In the genomic region with DNA sequence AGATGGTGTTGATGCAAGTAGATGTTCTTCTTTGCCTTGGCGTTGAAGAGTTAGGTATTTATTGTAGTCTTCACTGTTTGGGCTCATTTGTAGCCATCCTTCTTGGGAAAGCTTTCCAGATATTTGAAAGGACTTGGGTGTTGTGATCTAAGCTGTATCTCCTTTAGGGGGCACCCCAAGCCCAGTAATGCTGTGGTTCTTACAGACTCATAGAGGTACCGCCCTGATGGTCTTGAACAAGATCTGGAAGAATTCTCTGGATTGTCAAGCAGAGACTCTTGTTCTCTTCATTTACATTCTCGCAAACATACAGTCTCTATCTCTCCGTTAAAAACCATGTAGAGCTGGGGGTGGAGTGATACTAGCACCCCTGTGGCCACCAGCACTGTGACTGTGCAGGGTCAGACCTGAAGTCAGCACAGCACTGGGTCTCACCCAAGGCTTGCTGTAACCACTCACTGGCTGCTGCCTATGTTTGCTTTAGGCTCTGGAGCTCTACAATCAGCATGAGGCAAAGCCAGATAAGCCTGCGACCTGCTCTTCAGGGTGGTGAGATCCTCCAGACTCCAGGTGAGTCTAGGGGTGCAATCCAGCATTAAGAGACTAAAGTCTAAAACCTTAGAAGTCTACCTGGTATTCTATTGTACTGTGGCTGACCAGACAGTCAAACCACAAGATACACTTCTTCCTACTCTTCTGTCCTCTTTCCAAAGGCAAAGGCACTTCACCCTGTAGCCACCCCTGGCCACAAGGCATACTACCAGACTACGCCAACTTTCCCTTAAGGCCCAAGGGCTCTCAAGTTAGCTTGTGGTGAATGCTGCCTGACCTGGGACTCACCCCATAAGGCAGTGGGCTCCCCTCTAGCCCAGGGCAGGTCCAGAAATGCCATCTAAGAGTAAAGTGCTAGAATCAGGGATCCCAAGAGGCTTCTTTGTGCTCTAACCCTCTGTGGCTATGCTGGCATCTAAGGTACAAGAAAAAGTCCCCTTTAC, we compare ENCODE assay signal across 8 cellular contexts.
DNase-seq lines count a peak whose midpoint lies in the region; ATAC-seq and TF ChIP-seq lines count a peak whose summit lies in the region.

No MANE protein-coding gene starts in this region.

- H4K20me1 ChIP-seq in Loucy (ENCODE audit: insufficient read depth, low read length, poor library complexity, severe bottlenecking): no peaks in the 10 kb centered on the region
- no peaks in the 10 kb centered on the region for H4K20me1 ChIP-seq in mammary epithelial cell (ENCODE audit: insufficient read depth, low read length)

- peak; percentile 27 for TF ChIP-seq CTCF in left ventricle myocardium inferior (IDR thresholded peaks at IDR 0.05; ENCODE audit: borderline replicate concordance)
- TF ChIP-seq CTCF in Loucy (conservative IDR thresholded peaks at IDR 0.05; ENCODE audit: low read length): peak; percentile 76
- TF ChIP-seq CTCF in mammary epithelial cell (conservative IDR thresholded peaks at IDR 0.05 in 1 of 2, IDR thresholded peaks at IDR 0.05 in 1 of 2; ENCODE audit: extremely low read depth in 1 of 2, insufficient read depth in 1 of 2, low read depth in 1 of 2, low read length in 2 of 2): peak in 1 of 2 donors; percentile 40
- TF ChIP-seq CTCF in osteocyte (IDR thresholded peaks at IDR 0.05): peak; percentile 48

- H3K36me3 ChIP-seq in left ventricle myocardium inferior: no peaks in the 10 kb centered on the region
- H3K36me3 ChIP-seq in Loucy (ENCODE audit: insufficient read depth, low read length): no peaks in the 10 kb centered on the region
- H3K36me3 ChIP-seq in mammary epithelial cell (ENCODE audit: insufficient read depth, low read length): no peaks in the 10 kb centered on the region
- H3K36me3 ChIP-seq in H7 (replicated peaks; ENCODE audit: control insufficient read depth, insufficient read depth, low read length): 0 out of 2 replicates have a peak, but pooled peaks cover 2% of the 10 kb centered on the region

- H3K27me3 ChIP-seq in left ventricle myocardium inferior (ENCODE audit: low read depth): no peaks in the 10 kb centered on the region
- H3K27me3 ChIP-seq in Loucy (ENCODE audit: insufficient read depth, low read length, poor library complexity, severe bottlenecking): no peaks in the 10 kb centered on the region
- H3K27me3 ChIP-seq in mammary epithelial cell (ENCODE audit: insufficient read depth, low read length): no peaks in the 10 kb centered on the region
- H3K27me3 ChIP-seq in H7 (ENCODE audit: control insufficient read depth, insufficient read depth, low read length): no peaks in the 10 kb centered on the region

- H3K4me2 ChIP-seq in Loucy (ENCODE audit: low read depth, low read length, poor library complexity, severe bottlenecking) (no peak overlapping the region), mammary epithelial cell (ENCODE audit: insufficient read depth, low read depth, low read length) (no peak overlapping the region)

- no peak overlapping the region for H3K27ac ChIP-seq in left ventricle myocardium inferior (replicated peaks)
- H3K27ac ChIP-seq in mammary epithelial cell (ENCODE audit: insufficient read depth, low read depth, low read length): no peak overlapping the region

- H3K9me3 ChIP-seq in left ventricle myocardium inferior (replicated peaks) (peaks cover 20% of the 10 kb centered on the region), Loucy (ENCODE audit: insufficient read depth, low read depth, low read length) (no peaks in the 10 kb centered on the region; the same call in 1 of the 2 replicates), mammary epithelial cell (replicated peaks; ENCODE audit: insufficient read depth, low read length) (no peaks in the 10 kb centered on the region)

- H3K4me3 ChIP-seq in left ventricle myocardium inferior (no peak overlapping the region), Loucy (ENCODE audit: low read length, poor library complexity, severe bottlenecking) (no peak overlapping the region), mammary epithelial cell (replicated peaks in 1 of 3; ENCODE audit: insufficient read depth in 1 of 3, low read depth in 2 of 3, low read length in 3 of 3) (no peak overlapping the region), H7 (ENCODE audit: insufficient read depth, low read depth, low read length) (no peak overlapping the region)

- no peak overlapping the region for H3K27ac Mint-ChIP-seq in osteocyte (ENCODE audit: unreplicated experiment)

- no peaks in the 10 kb centered on the region for H3K9me2 ChIP-seq in Loucy (replicated peaks; ENCODE audit: low read depth, low read length)

- in situ Hi-C loops in mammary epithelial cell (cut with MboI; ENCODE audit: low sequenced_read_pairs in 2 of 2): loop anchor here in 1 of 2 donors (25.0 kb wide), 2 partner anchors 329 to 604 kb away; no protein-coding TSS in a partner anchor

- BruUV-seq in mammary epithelial cell (replicated peaks; lab: Mats Ljungman, UMichigan): no TSS peak

- no peak for ATAC-seq in left ventricle myocardium superior

- CTCF ChIA-PET in mammary epithelial cell (lab: Charles Lee; ENCODE audit: low non-redundant PET): interaction anchor here (0.7 to 1.1 kb wide), 2 partner anchors 274 to 615 kb away, joined by 4 to 10 read pairs; no protein-coding TSS in a partner anchor

- H3K4me1 ChIP-seq in left ventricle myocardium inferior: no peaks in the 10 kb centered on the region
- H3K4me1 ChIP-seq in Loucy (ENCODE audit: insufficient read depth, low read length, poor library complexity, severe bottlenecking): no peaks in the 10 kb centered on the region
- no peaks in the 10 kb centered on the region for H3K4me1 ChIP-seq in mammary epithelial cell (ENCODE audit: insufficient read depth, low read length)

- no peaks in the 10 kb centered on the region for H3F3A ChIP-seq in Loucy (ENCODE audit: low read depth)

- H2AFZ ChIP-seq in Loucy (ENCODE audit: low read length) (no peak overlapping the region), mammary epithelial cell (ENCODE audit: low read depth, low read length) (no peak overlapping the region)

- intact Hi-C loops in left ventricle myocardium inferior (cut with micrococcal nuclease) (no loop called here), left ventricle myocardium superior (cut with micrococcal nuclease) (no loop called here), mammary epithelial cell (cut with micrococcal nuclease) (loop anchor here (1.0 to 10.0 kb wide), 5 partner anchors 189 to 615 kb away; no protein-coding TSS in a partner anchor)

- no peaks in the 10 kb centered on the region for H3K36me3 Mint-ChIP-seq in osteocyte (ENCODE audit: unreplicated experiment)

- dilution Hi-C loops in mammary epithelial cell (cut with HindIII; ENCODE audit: low sequenced_read_pairs): no loop called here

- H3K9ac ChIP-seq in Loucy (ENCODE audit: low read depth, low read length, poor library complexity, severe bottlenecking): no peak overlapping the region
- H3K9ac ChIP-seq in mammary epithelial cell (ENCODE audit: insufficient read depth, low read length): no peak overlapping the region

- H3K27me3 Mint-ChIP-seq in osteocyte (ENCODE audit: unreplicated experiment): peaks cover 5% of the 10 kb centered on the region

- DNase-seq in left ventricle myocardium inferior: no peak
- DNase-seq in left ventricle myocardium superior: no peak
- peak; percentile 45 for DNase-seq in mammary epithelial cell
- DNase-seq in osteocyte (ENCODE audit: extremely low spot score, unreplicated experiment): no peak
- no peak for DNase-seq in GOT3 (lab: John Stamatoyannopoulos, UW)
- DNase-seq in H7: no peak
- no peak for DNase-seq in cerebellar nuclear complex (lab: John Stamatoyannopoulos, UW)

- H3K9me3 Mint-ChIP-seq in osteocyte (ENCODE audit: unreplicated experiment): peaks cover 11% of the 10 kb centered on the region

- no peak overlapping the region for H3K4me3 Mint-ChIP-seq in osteocyte (ENCODE audit: unreplicated experiment)

- H3K79me2 ChIP-seq in Loucy (ENCODE audit: insufficient read depth, low read length) (no peaks in the 10 kb centered on the region), mammary epithelial cell (ENCODE audit: insufficient read depth, low read length) (no peaks in the 10 kb centered on the region)

- 71% methylated on average over 6 of the region's 6 CpGs for WGBS in mammary epithelial cell (ENCODE audit: low coverage, missing lambda C conversion rate)

- no peaks in the 10 kb centered on the region for H3K4me1 Mint-ChIP-seq in osteocyte (ENCODE audit: unreplicated experiment)
